In the genomic region with DNA sequence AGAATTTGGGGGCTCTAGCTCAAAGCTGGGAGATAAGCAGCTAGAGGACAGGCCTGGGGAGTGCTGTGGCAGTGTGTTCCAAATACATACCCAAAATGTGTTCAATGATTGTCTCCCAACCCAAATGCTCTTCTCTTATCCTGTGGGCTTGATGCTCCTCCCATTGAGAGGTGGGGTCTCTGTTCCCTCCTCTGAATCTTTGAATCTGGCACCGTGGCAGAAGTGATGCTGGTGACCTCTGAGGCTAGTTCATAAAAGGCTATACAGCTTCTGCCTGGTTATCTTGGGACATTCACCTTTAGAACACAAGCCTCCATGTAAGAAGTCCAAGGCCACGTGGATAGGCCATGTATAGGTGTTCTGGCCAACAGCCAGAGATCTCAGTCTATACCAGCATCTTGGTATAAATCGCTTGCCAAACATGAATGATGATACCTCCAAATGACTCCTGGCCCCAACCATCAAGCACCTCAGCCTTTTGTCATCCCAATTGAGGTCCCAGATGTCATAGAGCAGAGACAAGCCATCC, we compare ENCODE assay signal across 25 cellular contexts.
"Had no signal": no experiment of that assay in that cellular context is flagged by ENCODE, and none has a peak within 500 bp of the region (broad histone marks: within the 10 kb centered on the region; RNA-seq: fewer than 3 reads in every experiment).

No MANE protein-coding gene starts in this region.

- H3K4me3 ChIP-seq: adrenal gland, body of pancreas, breast epithelium, SJSA1 had no signal

- H3K9me3 ChIP-seq: adrenal gland, body of pancreas, breast epithelium, SJSA1, SK-N-SH had no signal

- FAIRE-seq: astrocyte, TTC549 had no signal

- H3K36me3 ChIP-seq: breast epithelium, SJSA1 had no signal

- H3K36me3 Mint-ChIP-seq: activated naive CD4-positive, alpha-beta T cell treated with anti-CD3 and anti-CD28 coated beads, Interleukin-2, amount 50 U/mL, for 72 hours had no signal

- H3K4me1 Mint-ChIP-seq: activated CD4-positive, alpha-beta T cell treated with anti-CD3 and anti-CD28 coated beads, Interleukin-2, amount 10 ng/mL, durations not matched to agents 24 days and 14 days had no signal

- H3K9me3 Mint-ChIP-seq: activated CD4-positive, alpha-beta T cell treated with anti-CD3 and anti-CD28 coated beads, Interleukin-2, amount 10 ng/mL, durations not matched to agents 24 days and 14 days; activated CD8-positive, alpha-beta T cell treated with anti-CD3 and anti-CD28 coated beads for 36 hours; activated naive CD4-positive, alpha-beta T cell treated with anti-CD3 and anti-CD28 coated beads for 36 hours; activated naive CD4-positive, alpha-beta T cell treated with anti-CD3 and anti-CD28 coated beads, Interleukin-2, amount 50 U/mL, for 72 hours; activated T-helper 1 cell treated with anti-CD3 and anti-CD28 coated beads, Interleukin-12 subunit alpha, Interleukin-12 subunit beta, Interleukin-2, Interleukin-4 antibody, amounts not matched to agents 30 ng/mL and 10 ng/mL and 1 ng/mL, durations not matched to agents 14 hours and 24 hours and 36 hours; T-helper 1 cell treated with Interleukin-12 subunit alpha and Interleukin-12 subunit beta and Interleukin-4 antibody, amounts not matched to agents 30 μg/mL and 1 μg/mL, for 36 hours; T-helper 2 cell treated with Interferon-gamma antibody and Interleukin-4, amounts not matched to agents 5 μg/mL and 100 μg/mL, for 36 hours had no signal

- H3K27ac ChIP-seq: adrenal gland, body of pancreas, breast epithelium, SJSA1 had no signal

- H3K27me3 Mint-ChIP-seq: activated CD4-positive, alpha-beta T cell treated with anti-CD3 and anti-CD28 coated beads, Interleukin-2, amount 10 ng/mL, durations not matched to agents 24 days and 14 days; activated CD8-positive, alpha-beta T cell treated with anti-CD3 and anti-CD28 coated beads for 36 hours had no signal

- H3K4me3 Mint-ChIP-seq: activated CD4-positive, alpha-beta T cell treated with anti-CD3 and anti-CD28 coated beads, Interleukin-2, amount 10 ng/mL, durations not matched to agents 24 days and 14 days; activated CD8-positive, alpha-beta T cell treated with anti-CD3 and anti-CD28 coated beads for 36 hours; activated naive CD4-positive, alpha-beta T cell treated with anti-CD3 and anti-CD28 coated beads for 36 hours; activated T-helper 1 cell treated with anti-CD3 and anti-CD28 coated beads, Interleukin-12 subunit alpha, Interleukin-12 subunit beta, Interleukin-2, Interleukin-4 antibody, amounts not matched to agents 30 ng/mL and 10 ng/mL and 1 ng/mL, durations not matched to agents 14 hours and 24 hours and 36 hours; T-helper 1 cell treated with Interleukin-12 subunit alpha and Interleukin-12 subunit beta and Interleukin-4 antibody, amounts not matched to agents 30 μg/mL and 1 μg/mL, for 36 hours; T-helper 2 cell treated with Interferon-gamma antibody and Interleukin-4, amounts not matched to agents 5 μg/mL and 100 μg/mL, for 36 hours had no signal

- H3K27me3 ChIP-seq: adrenal gland, body of pancreas, breast epithelium, SJSA1 had no signal

- H3K27ac Mint-ChIP-seq: activated CD4-positive, alpha-beta T cell treated with anti-CD3 and anti-CD28 coated beads, Interleukin-2, amount 10 ng/mL, durations not matched to agents 24 days and 14 days; activated CD8-positive, alpha-beta T cell treated with anti-CD3 and anti-CD28 coated beads for 36 hours; activated naive CD4-positive, alpha-beta T cell treated with anti-CD3 and anti-CD28 coated beads for 36 hours; activated naive CD4-positive, alpha-beta T cell treated with anti-CD3 and anti-CD28 coated beads, Interleukin-2, amount 50 U/mL, for 72 hours; activated T-helper 1 cell treated with anti-CD3 and anti-CD28 coated beads, Interleukin-12 subunit alpha, Interleukin-12 subunit beta, Interleukin-2, Interleukin-4 antibody, amounts not matched to agents 30 ng/mL and 10 ng/mL and 1 ng/mL, durations not matched to agents 14 hours and 24 hours and 36 hours; T-helper 1 cell treated with Interleukin-12 subunit alpha and Interleukin-12 subunit beta and Interleukin-4 antibody, amounts not matched to agents 30 μg/mL and 1 μg/mL, for 36 hours; T-helper 2 cell treated with Interferon-gamma antibody and Interleukin-4, amounts not matched to agents 5 μg/mL and 100 μg/mL, for 36 hours had no signal

- H3K4me1 ChIP-seq: adrenal gland, breast epithelium, SJSA1 had no signal

- DNase-seq: activated CD4-positive, alpha-beta T cell treated with anti-CD3 and anti-CD28 coated beads, Interleukin-2, amount 10 ng/mL, durations not matched to agents 24 days and 14 days; activated CD4-positive, alpha-beta T cell treated with anti-CD3 and anti-CD28 coated beads, Interleukin-2, amount 50 U/mL, for 4 hours; activated CD8-positive, alpha-beta T cell treated with anti-CD3 and anti-CD28 coated beads for 36 hours; activated gamma-delta T cell treated with Interleukin-2 at 50 U/mL for 16 hours; activated naive CD4-positive, alpha-beta T cell treated with anti-CD3 and anti-CD28 coated beads for 36 hours; activated T-cell treated with anti-CD3 and anti-CD28 coated beads, Interleukin-2, amount 50 U/mL, for 1 hour; body of pancreas; NCI-H1105; NCI-H1417 treated with DMSO at 0.1 percent for 48 hours; NCI-H1694; NCI-H1930; NCI-H2081 treated with DMSO at 0.1 percent for 48 hours; NCI-H226; NCI-H524 treated with DMSO at 0.1 percent for 48 hours; SHP77 treated with DMSO at 0.1 percent for 48 hours; SK-N-SH had no signal

- ATAC-seq: activated CD8-positive, alpha-beta T cell treated with anti-CD3 and anti-CD28 coated beads for 36 hours; activated naive CD4-positive, alpha-beta T cell treated with anti-CD3 and anti-CD28 coated beads, Interleukin-2, amount 50 U/mL, for 72 hours; body of pancreas had no signal
